9 cellular contexts compared by ENCODE assay signal in the genomic region with DNA sequence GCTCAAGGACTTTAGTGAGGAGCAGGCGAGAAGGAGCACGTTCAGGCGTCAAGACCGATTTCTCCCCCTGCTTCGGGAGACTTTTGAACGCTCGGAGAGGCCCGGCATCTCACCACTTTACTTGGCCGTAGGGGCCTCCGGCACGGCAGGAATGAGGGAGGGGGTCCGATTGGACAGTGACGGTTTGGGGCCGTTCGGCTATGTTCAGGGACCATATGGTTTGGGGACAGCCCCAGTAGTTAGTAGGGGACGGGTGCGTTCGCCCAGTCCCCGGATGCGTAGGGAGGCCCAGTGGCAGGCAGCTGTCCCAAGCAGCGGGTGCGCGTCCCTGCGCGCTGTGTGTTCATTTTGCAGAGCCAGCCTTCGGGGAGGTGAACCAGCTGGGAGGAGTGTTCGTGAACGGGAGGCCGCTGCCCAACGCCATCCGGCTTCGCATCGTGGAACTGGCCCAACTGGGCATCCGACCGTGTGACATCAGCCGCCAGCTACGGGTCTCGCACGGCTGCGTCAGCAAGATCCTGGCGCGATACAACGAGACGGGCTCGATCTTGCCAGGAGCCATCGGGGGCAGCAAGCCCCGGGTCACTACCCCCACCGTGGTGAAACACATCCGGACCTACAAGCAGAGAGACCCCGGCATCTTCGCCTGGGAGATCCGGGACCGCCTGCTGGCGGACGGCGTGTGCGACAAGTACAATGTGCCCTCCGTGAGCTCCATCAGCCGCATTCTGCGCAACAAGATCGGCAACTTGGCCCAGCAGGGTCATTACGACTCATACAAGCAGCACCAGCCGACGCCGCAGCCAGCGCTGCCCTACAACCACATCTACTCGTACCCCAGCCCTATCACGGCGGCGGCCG. TPM values are rescaled to one million over a fixed set of nuclear protein-coding genes. Genes with fewer than 3 reads are reported as not detected.
A peak's percentile ranks its signal among the peaks of the same experiment; 100 is the strongest.
DNase-seq lines count a peak whose midpoint lies in the region; ATAC-seq and TF ChIP-seq lines count a peak whose summit lies in the region.
"Had no signal": no experiment of that assay in that cellular context is flagged by ENCODE, and none has a peak within 500 bp of the region (broad histone marks: within the 10 kb centered on the region; RNA-seq: fewer than 3 reads in every experiment).

No MANE protein-coding gene starts in this region.

- peak overlapping the region; percentile 10 for H3K9ac ChIP-seq in adipocyte (ENCODE audit: low read length)

- H3K4me3 ChIP-seq in adipocyte (ENCODE audit: low read length), result peak overlapping the region; percentile 81
- H3K4me3 ChIP-seq in lower lobe of right lung, result peak overlapping the region; percentile 43

- no peak overlapping the region for H3K27ac ChIP-seq in lower lobe of right lung

- H3K27me3 ChIP-seq in adipocyte (replicated peaks; ENCODE audit: control insufficient read depth, insufficient read depth, low read length) (peaks cover 84% of the 10 kb centered on the region), lower lobe of right lung (ENCODE audit: low read depth) (peaks cover 99% of the 10 kb centered on the region)

- TF ChIP-seq CTCF in lower lobe of right lung (IDR thresholded peaks at IDR 0.05), result no peak

- no peaks in the 10 kb centered on the region for H3K9me3 ChIP-seq in adipocyte (ENCODE audit: control insufficient read depth, low read length)
- H3K9me3 ChIP-seq in lower lobe of right lung, result no peaks in the 10 kb centered on the region

- no peaks in the 10 kb centered on the region for H3K36me3 ChIP-seq in adipocyte (ENCODE audit: control insufficient read depth, insufficient read depth, low read length, severe bottlenecking)
- no peaks in the 10 kb centered on the region for H3K36me3 ChIP-seq in lower lobe of right lung

- H3K27me3 Mint-ChIP-seq in stimulated activated naive CD8-positive, alpha-beta T cell treated with anti-CD3 and anti-CD28 coated beads, Interleukin-15, Interleukin-2, amounts not matched to agents 100 ng/mL and 50 ng/mL, for 24 hours, result peaks cover 90% of the 10 kb centered on the region

- peaks cover 4% of the 10 kb centered on the region for H3K36me3 Mint-ChIP-seq in stimulated activated naive CD8-positive, alpha-beta T cell treated with anti-CD3 and anti-CD28 coated beads, Interleukin-15, Interleukin-2, amounts not matched to agents 100 ng/mL and 50 ng/mL, for 24 hours (ENCODE audit: low read depth)

- intact Hi-C loops in lower lobe of right lung (cut with DNase I), result no loop called here

- peaks cover 38% of the 10 kb centered on the region for H3K4me1 Mint-ChIP-seq in stimulated activated naive CD8-positive, alpha-beta T cell treated with anti-CD3 and anti-CD28 coated beads, Interleukin-15, Interleukin-2, amounts not matched to agents 100 ng/mL and 50 ng/mL, for 24 hours (ENCODE audit: low read depth)

- no peak for DNase-seq in stimulated activated naive CD8-positive, alpha-beta T cell treated with anti-CD3 and anti-CD28 coated beads, Interleukin-15, Interleukin-2, amounts not matched to agents 100 U/mL and 50 U/mL, for 24 hours
- DNase-seq in adipocyte (ENCODE audit: low read depth), result peak; percentile 59
- DNase-seq in lower lobe of right lung, result no peak
- no peak for DNase-seq in activated CD4-positive, CD25-positive, alpha-beta regulatory T cell (lab: John Stamatoyannopoulos, UW)

- H3K27ac Mint-ChIP-seq in stimulated activated naive CD8-positive, alpha-beta T cell treated with anti-CD3 and anti-CD28 coated beads, Interleukin-15, Interleukin-2, amounts not matched to agents 100 ng/mL and 50 ng/mL, for 24 hours, result peak overlapping the region; percentile 70

- peak overlapping the region; percentile 60 for H3K4me3 Mint-ChIP-seq in stimulated activated naive CD8-positive, alpha-beta T cell treated with anti-CD3 and anti-CD28 coated beads, Interleukin-15, Interleukin-2, amounts not matched to agents 100 ng/mL and 50 ng/mL, for 24 hours

- peaks cover 3% of the 10 kb centered on the region for H3K9me3 Mint-ChIP-seq in stimulated activated naive CD8-positive, alpha-beta T cell treated with anti-CD3 and anti-CD28 coated beads, Interleukin-15, Interleukin-2, amounts not matched to agents 100 ng/mL and 50 ng/mL, for 24 hours

- peaks cover 20% of the 10 kb centered on the region for H3K4me1 ChIP-seq in adipocyte (ENCODE audit: control insufficient read depth, insufficient read depth, low read length)
- peaks cover 64% of the 10 kb centered on the region for H3K4me1 ChIP-seq in lower lobe of right lung

- ATAC-seq in stimulated activated naive CD8-positive, alpha-beta T cell treated with anti-CD3 and anti-CD28 coated beads, Interleukin-15, Interleukin-2, amounts not matched to agents 100 U/mL and 50 U/mL, for 24 hours, result no peak
- ATAC-seq in lower lobe of right lung, result peak in 1 of 2 donors; percentile 11
- ATAC-seq in GM19328 (IDR thresholded peaks at IDR 0.05; ENCODE audit: unreplicated experiment), result no peak
- ATAC-seq in HG02610 (IDR thresholded peaks at IDR 0.05; ENCODE audit: unreplicated experiment), result no peak
- no peak for ATAC-seq in HG03159 (IDR thresholded peaks at IDR 0.05; ENCODE audit: unreplicated experiment)

RNA-seq across cellular contexts. Expression of gene PAX9, which starts 1.1 kb away (rescaled TPM):
- total RNA-seq in lower lobe of right lung, result 1.0 TPM
- total RNA-seq: activated CD8-positive, alpha-beta memory T cell treated with anti-CD3 and anti-CD28 coated beads for 36 hours had no signal
